Comparison of ENCODE assay signal across 17 cellular contexts in genomic region chr18:34660572-34660971, GRCh38. TPM values are rescaled to one million over a fixed set of nuclear protein-coding genes. Genes with fewer than 3 reads are reported as not detected.
A peak's percentile ranks its signal among the peaks of the same experiment; 100 is the strongest.
DNase-seq lines count a peak whose midpoint lies in the region; ATAC-seq and TF ChIP-seq lines count a peak whose summit lies in the region.
"Had no signal": no experiment of that assay in that cellular context is flagged by ENCODE, and none has a peak within 500 bp of the region (broad histone marks: within the 10 kb centered on the region; RNA-seq: fewer than 3 reads in every experiment).

No MANE protein-coding gene starts in this region.

- H3K27ac Mint-ChIP-seq in H9, result peak overlapping the region; percentile 97 to 99 (median 99)
- H3K27ac Mint-ChIP-seq: activated CD8-positive, alpha-beta T cell treated with anti-CD3 and anti-CD28 coated beads for 36 hours; stimulated activated naive B cell treated with anti-CD40 and anti-IgM and Interleukin-4, amounts not matched to agents 10 μg/mL and 1 μg/mL and 100 μg/mL, for 72 hours had no signal

- no peak overlapping the region for H4K91ac ChIP-seq in H9 (ENCODE audit: insufficient read length, low read depth, low read length)

- H2BK5ac ChIP-seq in H9 (ENCODE audit: insufficient read length, low read length), result peak overlapping the region; percentile 95

- TF ChIP-seq POLR2A in gastrocnemius medialis (IDR thresholded peaks at IDR 0.05), result no peak

- ATAC-seq in gastrocnemius medialis (no peak), GM21423 (IDR thresholded peaks at IDR 0.05; ENCODE audit: unreplicated experiment) (no peak), GM18502 (IDR thresholded peaks at IDR 0.05; ENCODE audit: poor library complexity, unreplicated experiment) (no peak), HG03342 (IDR thresholded peaks at IDR 0.05; ENCODE audit: unreplicated experiment) (no peak)
- ATAC-seq: activated CD8-positive, alpha-beta T cell treated with anti-CD3 and anti-CD28 coated beads for 36 hours; stimulated activated naive B cell treated with anti-CD40 and anti-IgM and Interleukin-4, amounts not matched to agents 10 μg/mL and 1 μg/mL and 100 μg/mL, for 72 hours had no signal

- no peaks in the 10 kb centered on the region for H3K36me3 Mint-ChIP-seq in H9 (ENCODE audit: insufficient read depth in 1 of 3, low read depth in 3 of 3)
- H3K36me3 Mint-ChIP-seq: stimulated activated naive B cell treated with anti-CD40 and anti-IgM and Interleukin-4, amounts not matched to agents 10 μg/mL and 1 μg/mL and 100 μg/mL, for 72 hours had no signal

- H3K4me1 ChIP-seq in H9 (ENCODE audit: insufficient read depth, low read length) (peaks cover 18% of the 10 kb centered on the region), adipocyte (ENCODE audit: control insufficient read depth, insufficient read depth, low read length) (peaks cover 45% of the 10 kb centered on the region), hepatocyte (ENCODE audit: insufficient read depth) (peaks cover 12% of the 10 kb centered on the region), gastrocnemius medialis (peaks cover 39 to 47% of the 10 kb centered on the region in 2 donors)

- H3K23me2 ChIP-seq in H9 (ENCODE audit: insufficient read length, low read depth, low read length, poor library complexity, severe bottlenecking), result peaks cover 2% of the 10 kb centered on the region

- peaks cover 57 to 60% of the 10 kb centered on the region in 2 experiments for H3K4me1 Mint-ChIP-seq in H9
- H3K4me1 Mint-ChIP-seq: stimulated activated naive B cell treated with anti-CD40 and anti-IgM and Interleukin-4, amounts not matched to agents 10 μg/mL and 1 μg/mL and 100 μg/mL, for 72 hours had no signal

- no peak overlapping the region for H2BK15ac ChIP-seq in H9 (ENCODE audit: low read depth, low read length)

- no peaks in the 10 kb centered on the region for H3K9me3 ChIP-seq in H9 (ENCODE audit: control insufficient read depth, low read depth, low read length)
- no peaks in the 10 kb centered on the region for H3K9me3 ChIP-seq in adipocyte (ENCODE audit: control insufficient read depth, low read length)
- no peaks in the 10 kb centered on the region for H3K9me3 ChIP-seq in hepatocyte (ENCODE audit: low read depth)
- no peaks in the 10 kb centered on the region for H3K9me3 ChIP-seq in gastrocnemius medialis
- H3K9me3 ChIP-seq: spleen had no signal

- H3K79me2 ChIP-seq in H9 (ENCODE audit: insufficient read depth, low read length) (no peaks in the 10 kb centered on the region), hepatocyte (no peaks in the 10 kb centered on the region)

- H3K4me2 ChIP-seq in H9 (ENCODE audit: insufficient read depth, insufficient read length, low read length) (peak overlapping the region; percentile 68), hepatocyte (no peak overlapping the region)

- H4K20me1 ChIP-seq in H9 (ENCODE audit: control insufficient read depth, insufficient read depth, insufficient read length) (no peaks in the 10 kb centered on the region), hepatocyte (ENCODE audit: insufficient read depth, poor library complexity, severe bottlenecking) (no peaks in the 10 kb centered on the region)

- H2AK5ac ChIP-seq in H9 (ENCODE audit: insufficient read length, low read length), result no peak overlapping the region

- H3K4me3 Mint-ChIP-seq in H9, result peak overlapping the region; percentile 3 to 39
- H3K4me3 Mint-ChIP-seq: activated CD8-positive, alpha-beta T cell treated with anti-CD3 and anti-CD28 coated beads for 36 hours; stimulated activated naive B cell treated with anti-CD40 and anti-IgM and Interleukin-4, amounts not matched to agents 10 μg/mL and 1 μg/mL and 100 μg/mL, for 72 hours had no signal

- no peak overlapping the region for H4K8ac ChIP-seq in H9 (replicated peaks; ENCODE audit: insufficient read length, low read depth, low read length)

- H3T11ph ChIP-seq in H9 (ENCODE audit: low read length), result peak overlapping the region; percentile 87

- H2AFZ ChIP-seq in H9 (ENCODE audit: low read length) (no peak overlapping the region), hepatocyte (no peak overlapping the region)

- no peak overlapping the region for H3K23ac ChIP-seq in H9 (ENCODE audit: insufficient read length, low read depth, low read length)

- DNase-seq in H9 (no peak), adipocyte (ENCODE audit: low read depth) (no peak), hepatocyte (ENCODE audit: low spot score) (no peak), gastrocnemius medialis (no peak), C1 segment of cervical spinal cord (lab: John Stamatoyannopoulos, UW) (no peak)
- DNase-seq: activated CD8-positive, alpha-beta T cell treated with anti-CD3 and anti-CD28 coated beads for 36 hours; AML-193; cerebellar nuclear complex; NCI-H1694; NCI-H510A; occipital lobe; spleen; stimulated activated naive B cell treated with anti-CD40 and anti-IgM and Interleukin-4, amounts not matched to agents 10 μg/mL and 1 μg/mL and 100 μg/mL, for 72 hours; SW 1271 had no signal

- H3K9me3 Mint-ChIP-seq in H9, result no peaks in the 10 kb centered on the region
- H3K9me3 Mint-ChIP-seq: activated CD8-positive, alpha-beta T cell treated with anti-CD3 and anti-CD28 coated beads for 36 hours; stimulated activated naive B cell treated with anti-CD40 and anti-IgM and Interleukin-4, amounts not matched to agents 10 μg/mL and 1 μg/mL and 100 μg/mL, for 72 hours had no signal

- no peak overlapping the region for H2BK20ac ChIP-seq in H9 (ENCODE audit: low read depth, low read length, poor library complexity, severe bottlenecking)

- H3K4ac ChIP-seq in H9 (ENCODE audit: low read depth, low read length), result no peak overlapping the region

- no peaks in the 10 kb centered on the region for H3K9me2 ChIP-seq in hepatocyte (replicated peaks; ENCODE audit: insufficient read depth)

- H3K27ac ChIP-seq in H9 (ENCODE audit: insufficient read length, low read depth, low read length) (peak overlapping the region; percentile 100), hepatocyte (peak overlapping the region; percentile 60), gastrocnemius medialis (peak overlapping the region; percentile 81 to 91 (median 86))

- H3K56ac ChIP-seq in H9 (ENCODE audit: insufficient read length, low read depth, low read length), result no peak overlapping the region

- no peaks in the 10 kb centered on the region for H3K27me3 Mint-ChIP-seq in H9 (ENCODE audit: low read depth)

- TF ChIP-seq CTCF in H9 (conservative IDR thresholded peaks at IDR 0.05) (no peak), hepatocyte (IDR thresholded peaks at IDR 0.05; ENCODE audit: poor library complexity) (no peak), gastrocnemius medialis (IDR thresholded peaks at IDR 0.05 in 4 of 5, conservative IDR thresholded peaks at IDR 0.05 in 1 of 5) (no peak)

- no peak overlapping the region for H2BK120ac ChIP-seq in H9 (ENCODE audit: low read depth, low read length, poor library complexity, severe bottlenecking)

- H3K36me3 ChIP-seq in adipocyte (ENCODE audit: control insufficient read depth, insufficient read depth, low read length, severe bottlenecking) (no peaks in the 10 kb centered on the region), hepatocyte (replicated peaks; ENCODE audit: insufficient read depth, low read depth) (no peaks in the 10 kb centered on the region), gastrocnemius medialis (no peaks in the 10 kb centered on the region)
- H3K36me3 ChIP-seq: spleen had no signal

- no peak overlapping the region for H3K9ac ChIP-seq in H9 (ENCODE audit: extremely low read depth, insufficient read length, low read length)
- H3K9ac ChIP-seq in adipocyte (ENCODE audit: low read length), result peak overlapping the region; percentile 76

- intact Hi-C loops in gastrocnemius medialis (cut with DNase I; ENCODE audit: low total_unique reads), result loop anchor here (5.0 kb wide), 3 partner anchors 47 to 177 kb away; no protein-coding TSS in a partner anchor

- H3K27me3 ChIP-seq in H9 (ENCODE audit: insufficient read depth, low read length) (no peaks in the 10 kb centered on the region), adipocyte (replicated peaks; ENCODE audit: control insufficient read depth, insufficient read depth, low read length) (no peaks in the 10 kb centered on the region), hepatocyte (no peaks in the 10 kb centered on the region), gastrocnemius medialis (no peaks in the 10 kb centered on the region)
- H3K27me3 ChIP-seq: spleen had no signal

- H4K5ac ChIP-seq in H9 (ENCODE audit: insufficient read length, low read depth, low read length), result no peak overlapping the region

- H3K14ac ChIP-seq in H9 (ENCODE audit: insufficient read depth, low read length), result no peak overlapping the region; the same call in 1 of the 2 replicates

- peak overlapping the region; percentile 75 for H3K18ac ChIP-seq in H9 (ENCODE audit: insufficient read length, low read depth, low read length)

- H2BK12ac ChIP-seq in H9 (ENCODE audit: insufficient read length, low read depth, low read length), result peak overlapping the region; percentile 58

- no peaks in the 10 kb centered on the region for H3K79me1 ChIP-seq in H9 (ENCODE audit: insufficient read depth, low read depth, low read length, poor library complexity, severe bottlenecking)

- H3K4me3 ChIP-seq in adipocyte (ENCODE audit: low read length), result no peak overlapping the region
- H3K4me3 ChIP-seq in hepatocyte, result no peak overlapping the region
- no peak overlapping the region for H3K4me3 ChIP-seq in gastrocnemius medialis
- H3K4me3 ChIP-seq: spleen had no signal

- in situ Hi-C loops in gastrocnemius medialis (cut with MboI; ENCODE audit: low sequenced_read_pairs in 4 of 4), result loop anchor here (5.0 to 10.0 kb wide), 4 partner anchors 122 to 134 kb away; no protein-coding TSS in a partner anchor

- WGBS in H9 (ENCODE audit: extremely low coverage, insufficient read length, low lambda C conversion rate), result no CpG with 5 or more reads among the region's 2 CpGs
- 59% methylated on average over 2 of the region's 2 CpGs for WGBS in hepatocyte (ENCODE audit: low lambda C conversion rate, missing lambda C conversion rate)

RNA-seq across cellular contexts. Expression of gene DTNA, which starts 49.5 kb away (rescaled TPM):
- total RNA-seq in H9 (2021) (25.5 and 27.8 TPM in 2 replicates), hepatocyte (34.0 and 42.8 TPM in 2 replicates), gastrocnemius medialis (10 to 100 TPM; 38.6 to 63.9 (median 56.1) TPM)
- 18.3 and 19.1 TPM in 2 replicates for polyA plus RNA-seq in hepatocyte
